Comparison of ENCODE assay signal across 8 cellular contexts in genomic region chr19:11340099-11340467, GRCh38. TPM values are rescaled to one million over a fixed set of nuclear protein-coding genes. Genes with fewer than 3 reads are reported as not detected.
A peak's percentile ranks its signal among the peaks of the same experiment; 100 is the strongest.
DNase-seq lines count a peak whose midpoint lies in the region; ATAC-seq and TF ChIP-seq lines count a peak whose summit lies in the region.
"Not testable (repeated sequence)": the region's sequence is repeated elsewhere in the genome, so short reads cannot be mapped to it uniquely, and the experiment has no call there.

No MANE protein-coding gene starts in this region.

- peak overlapping the region; percentile 41 for H3K27ac ChIP-seq in HL-60 (replicated peaks)
- H3K27ac ChIP-seq in duodenal mucosa (ENCODE audit: low read depth, low read length): peak overlapping the region; percentile 30
- H3K27ac ChIP-seq in iPS-20b (ENCODE audit: low read length); neural progenitor cell: not testable (repeated sequence)

- H3K27ac Mint-ChIP-seq in T-helper 1 cell treated with Interleukin-12 subunit alpha and Interleukin-12 subunit beta and Interleukin-4 antibody, amounts not matched to agents 30 μg/mL and 1 μg/mL, for 36 hours; neural progenitor cell; stimulated activated naive CD8-positive, alpha-beta T cell treated with anti-CD3 and anti-CD28 coated beads, Interleukin-15, Interleukin-2, amounts not matched to agents 100 ng/mL and 50 ng/mL, for 24 hours: not testable (repeated sequence)
- peak overlapping the region; percentile 44 to 65 for H3K27ac Mint-ChIP-seq in activated naive CD4-positive, alpha-beta T cell treated with anti-CD3 and anti-CD28 coated beads, Interleukin-2, amount 50 U/mL, for 72 hours

- ATAC-seq in activated naive CD4-positive, alpha-beta T cell treated with anti-CD3 and anti-CD28 coated beads, Interleukin-2, amount 50 U/mL, for 72 hours: not testable (repeated sequence)

- peak overlapping the region; percentile 74 for H3K4me3 Mint-ChIP-seq in T-helper 1 cell treated with Interleukin-12 subunit alpha and Interleukin-12 subunit beta and Interleukin-4 antibody, amounts not matched to agents 30 μg/mL and 1 μg/mL, for 36 hours
- peak overlapping the region; percentile 87 for H3K4me3 Mint-ChIP-seq in neural progenitor cell
- peak overlapping the region; percentile 76 for H3K4me3 Mint-ChIP-seq in stimulated activated naive CD8-positive, alpha-beta T cell treated with anti-CD3 and anti-CD28 coated beads, Interleukin-15, Interleukin-2, amounts not matched to agents 100 ng/mL and 50 ng/mL, for 24 hours

- not testable (repeated sequence) for H3K27me3 ChIP-seq in HL-60 (ENCODE audit: insufficient read depth, poor library complexity, severe bottlenecking); duodenal mucosa (ENCODE audit: control insufficient read depth in 1 of 2, insufficient read depth in 2 of 2, low read length in 2 of 2); iPS-20b (ENCODE audit: insufficient read depth, low read length)
- H3K27me3 ChIP-seq in neural progenitor cell: peaks cover 14% of the 10 kb centered on the region

- peaks cover 15% of the 10 kb centered on the region for H3K36me3 Mint-ChIP-seq in T-helper 1 cell treated with Interleukin-12 subunit alpha and Interleukin-12 subunit beta and Interleukin-4 antibody, amounts not matched to agents 30 μg/mL and 1 μg/mL, for 36 hours (ENCODE audit: low read depth)
- not testable (repeated sequence) for H3K36me3 Mint-ChIP-seq in activated naive CD4-positive, alpha-beta T cell treated with anti-CD3 and anti-CD28 coated beads, Interleukin-2, amount 50 U/mL, for 72 hours; neural progenitor cell; stimulated activated naive CD8-positive, alpha-beta T cell treated with anti-CD3 and anti-CD28 coated beads, Interleukin-15, Interleukin-2, amounts not matched to agents 100 ng/mL and 50 ng/mL, for 24 hours (ENCODE audit: low read depth)

- H3K9me3 ChIP-seq in duodenal mucosa (ENCODE audit: control insufficient read depth in 1 of 2, low read length in 2 of 2); iPS-20b (ENCODE audit: insufficient read depth, low read depth, low read length); neural progenitor cell (ENCODE audit: low read depth): not testable (repeated sequence)

- not testable (repeated sequence) for H3F3A ChIP-seq in neural progenitor cell (ENCODE audit: low read depth)

- H3K4me3 ChIP-seq in AG10803 (ENCODE audit: low read length) (peak overlapping the region; percentile 74; the same call in 1 of the 2 replicates), HL-60 (replicated peaks; ENCODE audit: insufficient read depth, low read length) (peak overlapping the region; percentile 80), duodenal mucosa (ENCODE audit: low read depth in 1 of 2, low read length in 2 of 2) (peak overlapping the region; percentile 79), iPS-20b (ENCODE audit: low read length) (peak overlapping the region; percentile 79; the same call in 1 of the 2 replicates)
- H3K4me3 ChIP-seq in neural progenitor cell: not testable (repeated sequence)

- H4K20me1 ChIP-seq in neural progenitor cell (ENCODE audit: low read depth): not testable (repeated sequence)

- peak overlapping the region in 1 of 2 donors; percentile 74 for H3K9ac ChIP-seq in duodenal mucosa (ENCODE audit: low read depth in 1 of 2, low read length in 2 of 2)
- not testable (repeated sequence) for H3K9ac ChIP-seq in iPS-20b (ENCODE audit: low read depth, low read length); neural progenitor cell

- peaks cover 8 to 23% of the 10 kb centered on the region in 2 donors for H3K36me3 ChIP-seq in duodenal mucosa (ENCODE audit: control insufficient read depth in 1 of 2, insufficient read depth in 2 of 2, low read length in 2 of 2)
- not testable (repeated sequence) for H3K36me3 ChIP-seq in iPS-20b (ENCODE audit: insufficient read depth, low read depth, low read length); neural progenitor cell

- H3K4me1 Mint-ChIP-seq in T-helper 1 cell treated with Interleukin-12 subunit alpha and Interleukin-12 subunit beta and Interleukin-4 antibody, amounts not matched to agents 30 μg/mL and 1 μg/mL, for 36 hours (ENCODE audit: low read depth): peaks cover 14% of the 10 kb centered on the region
- peaks cover 17% of the 10 kb centered on the region for H3K4me1 Mint-ChIP-seq in neural progenitor cell
- peaks cover 31% of the 10 kb centered on the region for H3K4me1 Mint-ChIP-seq in stimulated activated naive CD8-positive, alpha-beta T cell treated with anti-CD3 and anti-CD28 coated beads, Interleukin-15, Interleukin-2, amounts not matched to agents 100 ng/mL and 50 ng/mL, for 24 hours (ENCODE audit: low read depth)

- H3K4me1 ChIP-seq in duodenal mucosa (ENCODE audit: control insufficient read depth in 1 of 2, insufficient read depth in 2 of 2, low read length in 2 of 2): peaks cover 16 to 38% of the 10 kb centered on the region in 2 donors
- not testable (repeated sequence) for H3K4me1 ChIP-seq in iPS-20b (ENCODE audit: insufficient read depth, low read length); neural progenitor cell

- not testable (repeated sequence) for H3K27me3 Mint-ChIP-seq in T-helper 1 cell treated with Interleukin-12 subunit alpha and Interleukin-12 subunit beta and Interleukin-4 antibody, amounts not matched to agents 30 μg/mL and 1 μg/mL, for 36 hours (ENCODE audit: low read depth); neural progenitor cell (ENCODE audit: insufficient read depth, low read depth); stimulated activated naive CD8-positive, alpha-beta T cell treated with anti-CD3 and anti-CD28 coated beads, Interleukin-15, Interleukin-2, amounts not matched to agents 100 ng/mL and 50 ng/mL, for 24 hours

- DNase-seq in AG10803 (ENCODE audit: low read depth); HL-60 (ENCODE audit: low read depth in 1 of 2, low spot score in 1 of 2); activated naive CD4-positive, alpha-beta T cell treated with anti-CD3 and anti-CD28 coated beads, Interleukin-2, amount 50 U/mL, for 72 hours (ENCODE audit: low spot score in 2 of 2); neural progenitor cell (ENCODE audit: low spot score): not testable (repeated sequence)

- H3K79me2 ChIP-seq in neural progenitor cell (ENCODE audit: low read depth): not testable (repeated sequence)

- peak overlapping the region; percentile 88 for H3K4me2 ChIP-seq in neural progenitor cell

- TF ChIP-seq CTCF in AG10803 (conservative IDR thresholded peaks at IDR 0.05; ENCODE audit: low read length); HL-60 (IDR thresholded peaks at IDR 0.05; ENCODE audit: insufficient read depth, low read length); neural progenitor cell (IDR thresholded peaks at IDR 0.05): not testable (repeated sequence)

- H2AFZ ChIP-seq in neural progenitor cell (replicated peaks): not testable (repeated sequence)

- H3K9me3 Mint-ChIP-seq in T-helper 1 cell treated with Interleukin-12 subunit alpha and Interleukin-12 subunit beta and Interleukin-4 antibody, amounts not matched to agents 30 μg/mL and 1 μg/mL, for 36 hours; activated naive CD4-positive, alpha-beta T cell treated with anti-CD3 and anti-CD28 coated beads, Interleukin-2, amount 50 U/mL, for 72 hours; neural progenitor cell; stimulated activated naive CD8-positive, alpha-beta T cell treated with anti-CD3 and anti-CD28 coated beads, Interleukin-15, Interleukin-2, amounts not matched to agents 100 ng/mL and 50 ng/mL, for 24 hours: not testable (repeated sequence)

RNA-seq across cellular contexts. Expression of gene RAB3D, which starts 0.6 kb away (rescaled TPM):
- total RNA-seq in activated naive CD4-positive, alpha-beta T cell treated with anti-CD3 and anti-CD28 coated beads, Interleukin-2, amount 50 U/mL, for 72 hours: 10 to 100 TPM in 1 of 2 donors, 1 to 10 TPM in 1; 3.9 to 19.3 TPM
- total RNA-seq in neural progenitor cell (ENCODE audit: low replicate concordance): 5.5 and 8.5 TPM in 2 replicates

RNA-seq across cellular contexts. Expression of gene TMEM205, which starts 6.0 kb away (rescaled TPM):
- total RNA-seq in activated naive CD4-positive, alpha-beta T cell treated with anti-CD3 and anti-CD28 coated beads, Interleukin-2, amount 50 U/mL, for 72 hours: 10 to 100 TPM; 29.9 to 36.4 TPM
- total RNA-seq in neural progenitor cell (ENCODE audit: low replicate concordance): 57.0 and 77.1 TPM in 2 replicates

RNA-seq across cellular contexts. Expression of gene CCDC159, which starts 6.2 kb away (rescaled TPM):
- total RNA-seq in activated naive CD4-positive, alpha-beta T cell treated with anti-CD3 and anti-CD28 coated beads, Interleukin-2, amount 50 U/mL, for 72 hours: 10 to 100 TPM; 16.6 to 28.8 TPM
- total RNA-seq in neural progenitor cell (ENCODE audit: low replicate concordance): 1.8 and 4.4 TPM in 2 replicates

RNA-seq across cellular contexts. Expression of gene PLPPR2, which starts 15.1 kb away (rescaled TPM):
- total RNA-seq in activated naive CD4-positive, alpha-beta T cell treated with anti-CD3 and anti-CD28 coated beads, Interleukin-2, amount 50 U/mL, for 72 hours: 1 to 10 TPM; 4.4 to 7.9 TPM
- 0.80 and 3.1 TPM in 2 replicates for total RNA-seq in neural progenitor cell (ENCODE audit: low replicate concordance)

RNA-seq across cellular contexts. Expression of gene SWSAP1, which starts 34.4 kb away (rescaled TPM):
- 1 to 10 TPM; 1.9 to 2.2 TPM for total RNA-seq in activated naive CD4-positive, alpha-beta T cell treated with anti-CD3 and anti-CD28 coated beads, Interleukin-2, amount 50 U/mL, for 72 hours
- total RNA-seq in neural progenitor cell (ENCODE audit: low replicate concordance): 1.0 and 1.5 TPM in 2 replicates
